11 cellular contexts compared by ENCODE assay signal in genomic region chr15:65075607-65076006, GRCh38. TPM values are rescaled to one million over a fixed set of nuclear protein-coding genes. Genes with fewer than 3 reads are reported as not detected.
DNase-seq lines count a peak whose midpoint lies in the region; ATAC-seq and TF ChIP-seq lines count a peak whose summit lies in the region.
"Not testable (repeated sequence)": the region's sequence is repeated elsewhere in the genome, so short reads cannot be mapped to it uniquely, and the experiment has no call there.
"Had no signal": no experiment of that assay in that cellular context is flagged by ENCODE, and none has a peak within 500 bp of the region (broad histone marks: within the 10 kb centered on the region; RNA-seq: fewer than 3 reads in every experiment).

No MANE protein-coding gene starts in this region.

- H3K9me3 ChIP-seq in BLaER1 treated with 17β-estradiol and CSF1 and Interleukin-3, amounts not matched to agents 10 nM and 100 nM (replicated peaks in 1 of 11), result peaks cover 0 to 27% (median 8%) of the 10 kb centered on the region in 11 experiments; a peak in 10 of 22 replicates
- not testable (repeated sequence) for H3K9me3 ChIP-seq in ascending aorta; cardiac muscle cell (ENCODE audit: low read depth); left ventricle myocardium inferior (replicated peaks); psoas muscle; testis

- peak overlapping the region in 2 of 11 experiments; percentile 22 to 48; a peak in 2 of 22 replicates for H3K27ac ChIP-seq in BLaER1 treated with 17β-estradiol and CSF1 and Interleukin-3, amounts not matched to agents 10 nM and 100 nM
- H3K27ac ChIP-seq in ascending aorta, result peak overlapping the region; percentile 49 to 81
- H3K27ac ChIP-seq in cardiac muscle cell, result peak overlapping the region; percentile 93
- peak overlapping the region; percentile 90 for H3K27ac ChIP-seq in left ventricle myocardium inferior (replicated peaks)
- peak overlapping the region; percentile 87 for H3K27ac ChIP-seq in psoas muscle
- peak overlapping the region; percentile 53 to 63 for H3K27ac ChIP-seq in testis

- H3K27me3 ChIP-seq in BLaER1 treated with 17β-estradiol and CSF1 and Interleukin-3, amounts not matched to agents 10 nM and 100 nM; ascending aorta; cardiac muscle cell; psoas muscle (ENCODE audit: insufficient read depth in 3 of 3, low read length in 2 of 3); testis: not testable (repeated sequence)
- peaks cover 15% of the 10 kb centered on the region for H3K27me3 ChIP-seq in left ventricle myocardium inferior (ENCODE audit: low read depth)

- H3K4me1 ChIP-seq in BLaER1 treated with 17β-estradiol and CSF1 and Interleukin-3, amounts not matched to agents 10 nM and 100 nM, result peaks cover 30 to 52% (median 46%) of the 10 kb centered on the region in 10 experiments
- peaks cover 20 to 49% of the 10 kb centered on the region in 2 donors for H3K4me1 ChIP-seq in ascending aorta
- peaks cover 21% of the 10 kb centered on the region for H3K4me1 ChIP-seq in cardiac muscle cell (ENCODE audit: low read depth)
- peaks cover 72% of the 10 kb centered on the region for H3K4me1 ChIP-seq in left ventricle myocardium inferior
- peaks cover 43% of the 10 kb centered on the region for H3K4me1 ChIP-seq in psoas muscle
- H3K4me1 ChIP-seq in testis, result peaks cover 22% of the 10 kb centered on the region

- WGBS in psoas muscle, 3 donors, result 73 to 88% (median 81%) methylated on average over 2 of the region's 2 CpGs
- WGBS in testis, 2 donors, result 41 to 67% methylated on average over 1 to 2 of the region's 2 CpGs

- H4K20me1 ChIP-seq in BLaER1 treated with 17β-estradiol and CSF1 and Interleukin-3, amounts not matched to agents 10 nM and 100 nM, result not testable (repeated sequence)

- peak overlapping the region; percentile 73 to 89 (median 77) for H3K27ac Mint-ChIP-seq in nephron

- TF ChIP-seq POLR2A in testis (IDR thresholded peaks at IDR 0.05), result not testable (repeated sequence)

- ATAC-seq in psoas muscle, result not testable (repeated sequence)

- DNase-seq in ascending aorta (ENCODE audit: low spot score in 2 of 2); cardiac muscle cell (ENCODE audit: low read depth in 1 of 2, low spot score in 1 of 2); left ventricle myocardium inferior; psoas muscle; testis: not testable (repeated sequence)

- H3K9me3 Mint-ChIP-seq in nephron, result not testable (repeated sequence)

- peak overlapping the region in 1 of 11 experiments; percentile 37; a peak in 2 of 22 replicates for H3K9ac ChIP-seq in BLaER1 treated with 17β-estradiol and CSF1 and Interleukin-3, amounts not matched to agents 10 nM and 100 nM

- intact Hi-C loops in ascending aorta (cut with DNase I); left ventricle myocardium inferior (cut with micrococcal nuclease); psoas muscle (cut with DNase I); testis (cut with DNase I; ENCODE audit: low total_unique reads): not testable (repeated sequence)

- not testable (repeated sequence) for H3K27me3 Mint-ChIP-seq in nephron (ENCODE audit: low read depth)

- H3K4me3 ChIP-seq in BLaER1 treated with 17β-estradiol and CSF1 and Interleukin-3, amounts not matched to agents 10 nM and 100 nM; ascending aorta; cardiac muscle cell; psoas muscle; testis: not testable (repeated sequence)
- H3K4me3 ChIP-seq in left ventricle myocardium inferior, result peak overlapping the region; percentile 57

- TF ChIP-seq CTCF in ascending aorta (IDR thresholded peaks at IDR 0.05); cardiac muscle cell (IDR thresholded peaks at IDR 0.05; ENCODE audit: low read depth, low read length); left ventricle myocardium inferior (IDR thresholded peaks at IDR 0.05; ENCODE audit: borderline replicate concordance); nephron (IDR thresholded peaks at IDR 0.05; ENCODE audit: unreplicated experiment in 3 of 3); psoas muscle (IDR thresholded peaks at IDR 0.05); testis (IDR thresholded peaks at IDR 0.05): not testable (repeated sequence)

- H3K4me1 Mint-ChIP-seq in nephron, result peaks cover 49% of the 10 kb centered on the region

- not testable (repeated sequence) for H3K4me3 Mint-ChIP-seq in nephron

- H3K36me3 Mint-ChIP-seq in nephron (ENCODE audit: low read depth), result not testable (repeated sequence)

- peak overlapping the region in 8 of 11 experiments; percentile 70 to 94 (median 87); a peak in 12 of 22 replicates for H3K4me2 ChIP-seq in BLaER1 treated with 17β-estradiol and CSF1 and Interleukin-3, amounts not matched to agents 10 nM and 100 nM

- H3K36me3 ChIP-seq in BLaER1 treated with 17β-estradiol and CSF1 and Interleukin-3, amounts not matched to agents 10 nM and 100 nM; ascending aorta; cardiac muscle cell; left ventricle myocardium inferior; psoas muscle (ENCODE audit: insufficient read depth in 1 of 2, low read depth in 1 of 2); testis (ENCODE audit: low read depth, missing control alignments): not testable (repeated sequence)

RNA-seq across cellular contexts. Expression of gene KBTBD13, which starts 0.9 kb away (rescaled TPM):
- total RNA-seq in ascending aorta (0.21 TPM), cardiac muscle cell (3.3 and 5.0 TPM in 2 replicates), left ventricle myocardium inferior (5.2 TPM), psoas muscle (1 to 10 TPM; 1.3 to 5.7 (median 3.4) TPM), testis (1 to 10 TPM; 2.4 to 3.4 TPM)
- polyA plus RNA-seq in cardiac muscle cell (4.8 and 5.0 TPM in 2 replicates), psoas muscle (1 to 10 TPM in 2 of 3 donors, under 1 TPM in 1; 0.12 to 5.7 (median 1.2) TPM), testis (ENCODE audit: insufficient read depth, low read depth, low replicate concordance) (1.2 TPM)
- total RNA-seq: Caco-2; CD4-positive, CD25-positive, alpha-beta regulatory T cell; CD8-positive, alpha-beta T cell had no signal
- polyA plus RNA-seq: A549; CD4-positive, CD25-positive, alpha-beta regulatory T cell had no signal

RNA-seq across cellular contexts. Expression of gene RASL12, which starts 7.8 kb away (rescaled TPM):
- total RNA-seq in ascending aorta (187 TPM), cardiac muscle cell (7.0 and 38.2 TPM in 2 replicates), left ventricle myocardium inferior (12.9 TPM), psoas muscle (1 to 10 TPM; 2.5 to 6.3 (median 3.2) TPM), testis (10 to 100 TPM; 64.7 to 75.2 TPM)
- polyA plus RNA-seq in cardiac muscle cell (4.0 and 28.4 TPM in 2 replicates), psoas muscle (1 to 10 TPM; 2.6 to 3.0 (median 3.0) TPM), testis (ENCODE audit: insufficient read depth, low read depth, low replicate concordance) (43.9 TPM)
- total RNA-seq: CD4-positive, CD25-positive, alpha-beta regulatory T cell; CD8-positive, alpha-beta T cell had no signal
- polyA plus RNA-seq: CD4-positive, CD25-positive, alpha-beta regulatory T cell had no signal

RNA-seq across cellular contexts. Expression of gene SLC51B, which starts 30.4 kb away (rescaled TPM):
- total RNA-seq in ascending aorta (not detected), cardiac muscle cell (not detected in 2 replicates), left ventricle myocardium inferior (not detected), psoas muscle (not detected), testis (1 to 10 TPM; 1.1 to 3.8 TPM)
- polyA plus RNA-seq in cardiac muscle cell (not detected in 2 replicates), psoas muscle (under 1 TPM in 2 of 3 donors, not detected in 1; 0.04 to 0.07 TPM), testis (ENCODE audit: insufficient read depth, low read depth, low replicate concordance) (13.6 TPM)
- total RNA-seq: CD4-positive, CD25-positive, alpha-beta regulatory T cell; CD8-positive, alpha-beta T cell had no signal
- polyA plus RNA-seq: CD4-positive, CD25-positive, alpha-beta regulatory T cell had no signal

RNA-seq across cellular contexts. Expression of gene UBAP1L, which starts 39.4 kb away (rescaled TPM):
- total RNA-seq in ascending aorta (10.9 TPM), cardiac muscle cell (3.7 and 5.1 TPM in 2 replicates), left ventricle myocardium inferior (1.8 TPM), psoas muscle (1 to 10 TPM; 1.1 to 2.8 (median 1.9) TPM), testis (10 to 100 TPM; 11.3 to 12.1 TPM)
- polyA plus RNA-seq in cardiac muscle cell (1.6 and 2.7 TPM in 2 replicates), psoas muscle (1 to 10 TPM in 1 of 3 donors, under 1 TPM in 2; 0.79 to 1.1 (median 0.90) TPM), testis (ENCODE audit: insufficient read depth, low read depth, low replicate concordance) (3.7 TPM)

RNA-seq across cellular contexts. Expression of gene MTFMT, which starts 46.2 kb away (rescaled TPM):
- total RNA-seq in ascending aorta, result 54.7 TPM
- total RNA-seq in cardiac muscle cell, result 51.8 and 53.5 TPM in 2 replicates
- polyA plus RNA-seq in cardiac muscle cell, result 26.6 and 31.8 TPM in 2 replicates
- 18.6 TPM for total RNA-seq in left ventricle myocardium inferior
- total RNA-seq in psoas muscle, result 10 to 100 TPM in 3 of 4 donors, 1 to 10 TPM in 1; 9.5 to 18.1 (median 14.8) TPM
- polyA plus RNA-seq in psoas muscle, result 10 to 100 TPM in 2 of 3 donors, 1 to 10 TPM in 1; 9.4 to 14.4 (median 10.0) TPM
- 10 to 100 TPM; 33.9 to 34.4 TPM for total RNA-seq in testis
- 12.1 TPM for polyA plus RNA-seq in testis (ENCODE audit: insufficient read depth, low read depth, low replicate concordance)
